In genomic region chr1:32221980-32222751, GRCh38 we compare ENCODE assay signal across 1 cellular context.
TF ChIP-seq lines count a peak whose summit lies in the region.

TSS of gene EIF3I (plus strand) at chr1:32222407. CDS start at chr1:32222442, 35 bp downstream.
TSS of gene TMEM234 (minus strand) at chr1:32222353. CDS start at chr1:32222322, 31 bp downstream.

TF ChIP-seq in K562, 482 proteins besides CTCF, POLR2A, EP300 and RAD21 (continued from another document):
- TF ChIP-seq ZNF282 (CRISPR knock-in tag; IDR thresholded peaks at IDR 0.05) = no peak
- TF ChIP-seq EWSR1 (IDR thresholded peaks at IDR 0.05; ENCODE audit: borderline replicate concordance, low read depth, partially characterized antibody) = no peak
- no peak for TF ChIP-seq ADNP (tag; IDR thresholded peaks at IDR 0.05)
- TF ChIP-seq SMARCA4 (IDR thresholded peaks at IDR 0.05) = no peak
- TF ChIP-seq FOSL1 (tag; conservative IDR thresholded peaks at IDR 0.05) = peak; percentile 70
- TF ChIP-seq ZNF280A (IDR thresholded peaks at IDR 0.05; ENCODE audit: low read depth, partially characterized antibody) = no peak
- TF ChIP-seq ZFX (CRISPR knock-in tag; IDR thresholded peaks at IDR 0.05) = peak; percentile 98
- TF ChIP-seq GATAD2A (IDR thresholded peaks at IDR 0.05) = no peak
- no peak for TF ChIP-seq GATA2 (CRISPR knock-in tag; IDR thresholded peaks at IDR 0.05)
- TF ChIP-seq PPARD (CRISPR knock-in tag; IDR thresholded peaks at IDR 0.05) = no peak
- TF ChIP-seq MEF2A (IDR thresholded peaks at IDR 0.05; ENCODE audit: control insufficient read depth, low read depth, low read length) = no peak
- TF ChIP-seq TSC22D4 (tag; IDR thresholded peaks at IDR 0.05) = no peak
- no peak for TF ChIP-seq NONO (IDR thresholded peaks at IDR 0.05; ENCODE audit: low read depth in 2 of 2, low read length in 1 of 2)
- no peak; a peak in 1 of 4 replicates for TF ChIP-seq ZMIZ1 (IDR thresholded peaks at IDR 0.05; ENCODE audit: low read depth in 2 of 2, low read length in 2 of 2)
- TF ChIP-seq IRF1 (CRISPR knock-in tag; IDR thresholded peaks at IDR 0.05; ENCODE audit: borderline replicate concordance) = no peak
- no peak for TF ChIP-seq MEF2D (tag; conservative IDR thresholded peaks at IDR 0.05; ENCODE audit: low read depth)
- no peak; the same call in 1 of the 2 replicates for TF ChIP-seq ATF6 (CRISPR knock-in tag; IDR thresholded peaks at IDR 0.05)
- no peak for TF ChIP-seq USF2 (CRISPR knock-in tag; IDR thresholded peaks at IDR 0.05)
- TF ChIP-seq CHD4 (IDR thresholded peaks at IDR 0.05; ENCODE audit: insufficient read depth, insufficient replicate concordance, low read depth, low read length, poor library complexity, severe bottlenecking) = no peak
- no peak for TF ChIP-seq NR2F6 (CRISPR knock-in tag; IDR thresholded peaks at IDR 0.05)
- TF ChIP-seq JUNB (CRISPR knock-in tag; conservative IDR thresholded peaks at IDR 0.05) = no peak
- TF ChIP-seq PRDM10 (IDR thresholded peaks at IDR 0.05; ENCODE audit: partially characterized antibody) = no peak
- TF ChIP-seq OTX1 (CRISPR knock-in tag; IDR thresholded peaks at IDR 0.05) = no peak
- no peak for TF ChIP-seq ZNF318 (IDR thresholded peaks at IDR 0.05; ENCODE audit: borderline replicate concordance in 1 of 2, low read depth in 1 of 2)
TF ChIP-seq in K562: peak in this region for 118.
